Comparison of ENCODE assay signal across 12 cellular contexts in genomic region chr6:157536218-157536534, GRCh38.
DNase-seq lines count a peak whose midpoint lies in the region; ATAC-seq and TF ChIP-seq lines count a peak whose summit lies in the region.
"Had no signal": no experiment of that assay in that cellular context is flagged by ENCODE, and none has a peak within 500 bp of the region (broad histone marks: within the 10 kb centered on the region; RNA-seq: fewer than 3 reads in every experiment).

No MANE protein-coding gene starts in this region.

- DNase-seq in sciatic nerve (ENCODE audit: low spot score): no peak
- DNase-seq in erythroblast (lab: John Stamatoyannopoulos, UW): no peak
- no peak for DNase-seq in globus pallidus (ENCODE audit: low spot score)
- DNase-seq in middle frontal gyrus (ENCODE audit: extremely low spot score, low spot score): no peak
- DNase-seq: NCI-H1694; SHP77; stimulated activated CD4-positive, alpha-beta T cell treated with anti-CD3 and anti-CD28 coated beads, Interleukin-12 subunit alpha, Interleukin-12 subunit beta, amount 100 ng/mL, for 4 hours; substantia nigra had no signal

- H3K36me3 ChIP-seq in OCI-LY3 (replicated peaks; ENCODE audit: low read depth, low read length): no peaks in the 10 kb centered on the region
- no peaks in the 10 kb centered on the region for H3K36me3 ChIP-seq in duodenal mucosa (ENCODE audit: control insufficient read depth in 1 of 2, insufficient read depth in 2 of 2, low read length in 2 of 2)

- H3K9me3 ChIP-seq in OCI-LY3 (ENCODE audit: insufficient read depth, low read length) (no peaks in the 10 kb centered on the region), duodenal mucosa (ENCODE audit: control insufficient read depth in 1 of 2, low read length in 2 of 2) (no peaks in the 10 kb centered on the region)

- no peak overlapping the region for H3K9ac ChIP-seq in OCI-LY3 (ENCODE audit: low read length)
- H3K9ac ChIP-seq in duodenal mucosa (ENCODE audit: low read depth in 1 of 2, low read length in 2 of 2): no peak overlapping the region

- H4K20me1 ChIP-seq in OCI-LY3 (ENCODE audit: insufficient read depth, low read length): no peaks in the 10 kb centered on the region

- no peaks in the 10 kb centered on the region for H3K27me3 ChIP-seq in OCI-LY3 (ENCODE audit: low read depth, low read length)
- H3K27me3 ChIP-seq in duodenal mucosa (ENCODE audit: control insufficient read depth in 1 of 2, insufficient read depth in 2 of 2, low read length in 2 of 2): no peaks in the 10 kb centered on the region

- no peaks in the 10 kb centered on the region for H3K79me2 ChIP-seq in OCI-LY3 (ENCODE audit: low read length)

- TF ChIP-seq POLR2A in erythroblast (IDR thresholded peaks at IDR 0.05; ENCODE audit: low read length): no peak

- H3K4me3 ChIP-seq in OCI-LY3 (ENCODE audit: low read length): no peak overlapping the region
- H3K4me3 ChIP-seq in duodenal mucosa (ENCODE audit: low read depth in 1 of 2, low read length in 2 of 2): peak overlapping the region in 1 of 2 donors; percentile 44

- intact Hi-C loops in sciatic nerve (cut with DNase I): no loop called here

- peaks cover 10% of the 10 kb centered on the region for H3K4me1 ChIP-seq in OCI-LY3 (ENCODE audit: low read length)
- H3K4me1 ChIP-seq in duodenal mucosa (ENCODE audit: control insufficient read depth in 1 of 2, insufficient read depth in 2 of 2, low read length in 2 of 2): peaks cover 57 to 61% of the 10 kb centered on the region in 2 donors

- peak overlapping the region; percentile 13 for H3K4me2 ChIP-seq in OCI-LY3 (ENCODE audit: low read length)

- no peak overlapping the region for H2AFZ ChIP-seq in OCI-LY3 (ENCODE audit: low read depth, low read length)

- H3K27ac ChIP-seq in OCI-LY3 (ENCODE audit: low read length) (no peak overlapping the region), duodenal mucosa (ENCODE audit: low read depth, low read length) (peak overlapping the region; percentile 28)

- ATAC-seq in GM19438 (IDR thresholded peaks at IDR 0.05; ENCODE audit: low read depth, unreplicated experiment) (peak; percentile 50), sciatic nerve (peak; percentile 50), GM21786 (IDR thresholded peaks at IDR 0.05; ENCODE audit: unreplicated experiment) (no peak)

- no peak for TF ChIP-seq CTCF in OCI-LY3 (IDR thresholded peaks at IDR 0.05; ENCODE audit: low read depth, low read length)
